14 cellular contexts compared by ENCODE assay signal in the genomic region with DNA sequence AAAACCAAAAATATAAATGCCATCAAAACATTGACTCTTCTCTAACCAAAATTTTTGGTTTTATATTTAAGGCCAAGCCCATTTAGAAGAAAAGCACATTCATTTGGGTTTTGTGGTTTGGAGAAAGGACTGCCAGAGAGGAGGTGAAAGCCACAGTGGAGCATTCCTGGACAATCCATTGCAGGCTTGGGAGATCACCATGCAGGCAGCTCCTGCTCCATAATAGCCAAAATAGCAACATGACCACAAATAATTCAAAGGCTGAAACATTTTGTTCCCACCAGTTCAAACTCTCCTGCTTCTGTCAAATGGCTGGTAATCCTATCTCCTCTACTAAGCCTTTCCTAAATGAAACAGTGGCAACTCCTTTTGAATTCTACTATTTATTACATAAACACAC.
A peak's percentile ranks its signal among the peaks of the same experiment; 100 is the strongest.
DNase-seq lines count a peak whose midpoint lies in the region; ATAC-seq, FAIRE-seq and TF ChIP-seq lines count a peak whose summit lies in the region.
"Had no signal": no experiment of that assay in that cellular context is flagged by ENCODE, and none has a peak within 500 bp of the region (broad histone marks: within the 10 kb centered on the region; RNA-seq: fewer than 3 reads in every experiment).

No MANE protein-coding gene starts in this region.

- no peak for TF ChIP-seq CTCF in fibroblast of pulmonary artery (IDR thresholded peaks at IDR 0.05; ENCODE audit: low read length, missing control alignments)

- no peak overlapping the region for H3K4me3 ChIP-seq in fibroblast of pulmonary artery (replicated peaks; ENCODE audit: low read depth, low read length)
- H3K4me3 ChIP-seq: MG63 had no signal

- FAIRE-seq in GM19239 (lab: Jason Lieb, UNC) = no peak
- FAIRE-seq: HTR-8/SVneo had no signal

- DNase-seq in GM04504 (ENCODE audit: low read depth) (peak; percentile 49), fibroblast of pulmonary artery (ENCODE audit: low read depth) (peak; percentile 61), stromal cell of bone marrow (ENCODE audit: low read depth) (peak; percentile 81), GM19239 (ENCODE audit: insufficient read length, low spot score) (no peak)
- DNase-seq: activated CD8-positive, alpha-beta memory T cell treated with anti-CD3 and anti-CD28 coated beads, Interleukin-2, amount 50 U/mL, for 4 hours; activated naive CD4-positive, alpha-beta T cell treated with anti-CD3 and anti-CD28 coated beads, Interleukin-2, amount 10 ng/mL, durations not matched to agents 7 days and 5 days; left cardiac atrium; MG63; NCI-H1930; posterior cingulate gyrus had no signal

- peak; percentile 50; the same call in 2 of the 3 replicates for ATAC-seq in SK-N-SH treated with all-trans-retinoic acid at 6 μM for 48 hours
- no peak for ATAC-seq in HG03175 (IDR thresholded peaks at IDR 0.05; ENCODE audit: unreplicated experiment)
- ATAC-seq in HG03196 (IDR thresholded peaks at IDR 0.05; ENCODE audit: unreplicated experiment) = no peak
- ATAC-seq: left cardiac atrium had no signal

TF ChIP-seq in SK-N-SH treated with all-trans-retinoic acid at 6 μM for 48 hours, 23 proteins besides CTCF, POLR2A, EP300 and RAD21:
- TF ChIP-seq ZNF70 (CRISPR knock-in tag; IDR thresholded peaks at IDR 0.05) (no peak), ARNTL (CRISPR knock-in tag; IDR thresholded peaks at IDR 0.05; ENCODE audit: borderline replicate concordance, low read depth) (no peak)
